Comparison of ENCODE assay signal across 22 cellular contexts in the genomic region with DNA sequence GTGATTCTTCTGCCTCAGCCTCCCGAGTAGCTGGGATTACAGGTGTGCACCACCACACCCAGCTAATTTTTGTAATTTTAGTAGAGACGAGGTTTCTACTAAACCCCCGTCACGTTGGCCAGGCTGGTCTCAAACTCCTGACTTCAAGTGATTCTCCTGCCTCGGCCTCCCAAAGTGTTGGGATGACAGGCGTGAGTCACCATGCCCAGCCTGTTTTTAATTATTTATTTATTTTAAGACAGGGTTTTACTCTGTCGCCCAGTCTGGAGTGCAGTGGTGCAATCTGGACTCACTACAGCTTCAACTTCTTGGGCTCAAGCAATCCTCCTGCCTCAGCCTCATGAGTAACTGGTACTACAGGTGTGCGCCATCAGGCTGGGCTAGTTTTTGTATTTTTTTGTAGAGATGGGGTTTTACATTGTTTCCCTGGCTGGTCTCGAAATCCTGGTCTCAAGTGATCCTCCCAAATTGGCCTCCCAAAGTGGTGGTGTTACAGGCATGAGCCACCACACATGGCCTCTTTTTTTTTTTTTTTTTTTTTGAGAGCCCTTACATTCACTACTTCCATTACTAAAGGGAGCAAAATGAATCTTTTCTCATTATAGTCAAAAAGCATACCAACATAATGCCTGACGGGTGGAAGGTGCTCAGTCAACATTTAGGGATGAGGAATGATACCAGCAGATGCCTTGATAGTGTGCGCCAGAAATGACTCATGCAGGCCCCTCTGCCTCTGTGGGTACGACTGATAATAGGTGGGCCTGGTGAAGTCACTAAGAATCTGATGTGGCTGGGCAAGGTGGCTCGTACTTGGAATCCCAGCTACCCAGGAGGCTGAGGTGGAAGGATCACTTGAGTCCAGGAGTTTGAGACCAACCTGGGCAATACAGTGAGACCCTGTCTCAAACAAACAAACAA.
"Had no signal": no experiment of that assay in that cellular context is flagged by ENCODE, and none has a peak within 500 bp of the region (broad histone marks: within the 10 kb centered on the region; RNA-seq: fewer than 3 reads in every experiment).

No MANE protein-coding gene starts in this region.

- H3K4me3 Mint-ChIP-seq: activated B cell treated with CpG ODN at 0.5 μM for 24 hours; activated CD4-positive, alpha-beta T cell treated with anti-CD3 and anti-CD28 coated beads, Interleukin-2, amount 10 ng/mL, durations not matched to agents 24 days and 14 days; activated CD8-positive, alpha-beta memory T cell treated with anti-CD3 and anti-CD28 coated beads, Interleukin-2, amount 10 ng/mL, durations not matched to agents 7 days and 5 days; activated naive CD4-positive, alpha-beta T cell treated with anti-CD3 and anti-CD28 coated beads, Interleukin-2, amount 10 ng/mL, durations not matched to agents 7 days and 5 days; activated naive CD8-positive, alpha-beta T cell treated with anti-CD3 and anti-CD28 coated beads for 36 hours; activated T-cell treated with anti-CD3 and anti-CD28 coated beads, Interleukin-2, amount 50 U/mL, for 24 hours; activated T-helper 1 cell treated with anti-CD3 and anti-CD28 coated beads, Interleukin-12 subunit alpha, Interleukin-12 subunit beta, Interleukin-2, Interleukin-4 antibody, amounts not matched to agents 30 ng/mL and 10 ng/mL and 1 ng/mL, durations not matched to agents 14 hours and 24 hours and 36 hours; T-cell had no signal

- H3K36me3 ChIP-seq: brain microvascular endothelial cell had no signal

- H3K27me3 ChIP-seq: brain microvascular endothelial cell, cardiac muscle cell had no signal

- H3K27me3 Mint-ChIP-seq: activated B cell treated with CpG ODN at 0.5 μM for 24 hours; activated CD8-positive, alpha-beta memory T cell treated with anti-CD3 and anti-CD28 coated beads, Interleukin-2, amount 10 ng/mL, durations not matched to agents 7 days and 5 days; activated naive CD8-positive, alpha-beta T cell treated with anti-CD3 and anti-CD28 coated beads for 36 hours; activated T-cell treated with anti-CD3 and anti-CD28 coated beads, Interleukin-2, amount 50 U/mL, for 24 hours had no signal

- H3K27ac ChIP-seq: brain microvascular endothelial cell, cardiac muscle cell, SK-N-MC had no signal

- H3K4me3 ChIP-seq: cardiac muscle cell, SK-N-MC had no signal

- H3K9me3 Mint-ChIP-seq: activated B cell treated with CpG ODN at 0.5 μM for 24 hours; activated CD4-positive, alpha-beta T cell treated with anti-CD3 and anti-CD28 coated beads, Interleukin-2, amount 10 ng/mL, durations not matched to agents 24 days and 14 days; activated naive CD4-positive, alpha-beta T cell treated with anti-CD3 and anti-CD28 coated beads, Interleukin-2, amount 10 ng/mL, durations not matched to agents 7 days and 5 days; activated naive CD8-positive, alpha-beta T cell treated with anti-CD3 and anti-CD28 coated beads for 36 hours; activated T-cell treated with anti-CD3 and anti-CD28 coated beads, Interleukin-2, amount 50 U/mL, for 24 hours; activated T-helper 1 cell treated with anti-CD3 and anti-CD28 coated beads, Interleukin-12 subunit alpha, Interleukin-12 subunit beta, Interleukin-2, Interleukin-4 antibody, amounts not matched to agents 30 ng/mL and 10 ng/mL and 1 ng/mL, durations not matched to agents 14 hours and 24 hours and 36 hours; T-cell had no signal

- H3K4me1 Mint-ChIP-seq: activated CD8-positive, alpha-beta memory T cell treated with anti-CD3 and anti-CD28 coated beads, Interleukin-2, amount 10 ng/mL, durations not matched to agents 7 days and 5 days; activated naive CD4-positive, alpha-beta T cell treated with anti-CD3 and anti-CD28 coated beads, Interleukin-2, amount 10 ng/mL, durations not matched to agents 7 days and 5 days; T-cell had no signal

- H3K27ac Mint-ChIP-seq: activated CD4-positive, alpha-beta T cell treated with anti-CD3 and anti-CD28 coated beads, Interleukin-2, amount 10 ng/mL, durations not matched to agents 24 days and 14 days; activated CD8-positive, alpha-beta memory T cell treated with anti-CD3 and anti-CD28 coated beads, Interleukin-2, amount 10 ng/mL, durations not matched to agents 7 days and 5 days; activated naive CD4-positive, alpha-beta T cell treated with anti-CD3 and anti-CD28 coated beads, Interleukin-2, amount 10 ng/mL, durations not matched to agents 7 days and 5 days; activated naive CD8-positive, alpha-beta T cell treated with anti-CD3 and anti-CD28 coated beads for 36 hours; activated T-cell treated with anti-CD3 and anti-CD28 coated beads, Interleukin-2, amount 50 U/mL, for 24 hours; activated T-helper 1 cell treated with anti-CD3 and anti-CD28 coated beads, Interleukin-12 subunit alpha, Interleukin-12 subunit beta, Interleukin-2, Interleukin-4 antibody, amounts not matched to agents 30 ng/mL and 10 ng/mL and 1 ng/mL, durations not matched to agents 14 hours and 24 hours and 36 hours; T-cell had no signal

- DNase-seq: activated B cell treated with CpG ODN at 0.5 μM for 24 hours; activated CD4-positive, alpha-beta T cell treated with anti-CD3 and anti-CD28 coated beads for 1 hour; activated CD4-positive, alpha-beta T cell treated with anti-CD3 and anti-CD28 coated beads, Interleukin-2, amount 10 ng/mL, durations not matched to agents 24 days and 14 days; activated CD4-positive, alpha-beta T cell treated with anti-CD3 and anti-CD28 coated beads, Interleukin-2, amount 50 U/mL, for 48 hours; activated CD8-positive, alpha-beta memory T cell treated with anti-CD3 and anti-CD28 coated beads, Interleukin-2, amount 10 ng/mL, durations not matched to agents 7 days and 5 days; activated gamma-delta T cell treated with Interleukin-2 at 50 U/mL for 16 hours; activated naive CD4-positive, alpha-beta T cell treated with anti-CD3 and anti-CD28 coated beads, Interleukin-2, amount 10 ng/mL, durations not matched to agents 7 days and 5 days; activated naive CD8-positive, alpha-beta T cell treated with anti-CD3 and anti-CD28 coated beads for 36 hours; activated T-cell treated with anti-CD3 and anti-CD28 coated beads, Interleukin-2, amount 50 U/mL, for 24 hours; brain microvascular endothelial cell; NCI-H1048; NCI-H1930; NCI-H2107; NCI-H345; NCI-H526 treated with DMSO at 0.1 percent for 48 hours; NCI-H82; T-cell; T-helper 2 cell; T1000 had no signal
